In genomic region chr1:195520757-195521156, GRCh38 we compare ENCODE assay signal across 34 cellular contexts.
"Had no signal": no experiment of that assay in that cellular context is flagged by ENCODE, and none has a peak within 500 bp of the region (broad histone marks: within the 10 kb centered on the region; RNA-seq: fewer than 3 reads in every experiment).

No MANE protein-coding gene starts in this region.

- H3K27ac Mint-ChIP-seq: activated B cell treated with CpG ODN at 0.5 μM for 24 hours; activated CD4-positive, alpha-beta memory T cell treated with anti-CD3 and anti-CD28 coated beads for 36 hours; activated naive CD8-positive, alpha-beta T cell treated with anti-CD3 and anti-CD28 coated beads for 36 hours; T-helper 1 cell treated with Interleukin-12 subunit alpha and Interleukin-12 subunit beta and Interleukin-4 antibody, amounts not matched to agents 30 μg/mL and 1 μg/mL, for 36 hours; T-helper 2 cell treated with Interferon-gamma antibody and Interleukin-4, amounts not matched to agents 5 μg/mL and 100 μg/mL, for 36 hours had no signal

- H3K4me2 ChIP-seq: SK-N-SH had no signal

- H3K9me3 Mint-ChIP-seq: T-helper 1 cell treated with Interleukin-12 subunit alpha and Interleukin-12 subunit beta and Interleukin-4 antibody, amounts not matched to agents 30 μg/mL and 1 μg/mL, for 36 hours had no signal

- H3K4me3 ChIP-seq: ascending aorta, cardiac muscle cell, colonic mucosa, MG63, Peyer's patch, SJSA1 had no signal

- H3K27me3 Mint-ChIP-seq: activated B cell treated with CpG ODN at 0.5 μM for 24 hours; activated CD4-positive, alpha-beta memory T cell treated with anti-CD3 and anti-CD28 coated beads for 36 hours; activated naive CD8-positive, alpha-beta T cell treated with anti-CD3 and anti-CD28 coated beads for 36 hours; central memory CD8-positive, alpha-beta T cell had no signal

- H3K9ac ChIP-seq: SK-N-SH had no signal

- H3K27ac ChIP-seq: ascending aorta, cardiac muscle cell, colonic mucosa, Peyer's patch, SJSA1, VCaP had no signal

- H3K4me1 Mint-ChIP-seq: activated B cell treated with CpG ODN at 0.5 μM for 24 hours; activated naive CD8-positive, alpha-beta T cell treated with anti-CD3 and anti-CD28 coated beads for 36 hours; central memory CD8-positive, alpha-beta T cell had no signal

- H3K27me3 ChIP-seq: ascending aorta, cardiac muscle cell, colonic mucosa, MG63, Peyer's patch, SJSA1 had no signal

- H3K4me1 ChIP-seq: ascending aorta, colonic mucosa, Peyer's patch, SJSA1 had no signal

- H3K36me3 Mint-ChIP-seq: activated CD4-positive, alpha-beta memory T cell treated with anti-CD3 and anti-CD28 coated beads for 36 hours; activated naive CD8-positive, alpha-beta T cell treated with anti-CD3 and anti-CD28 coated beads for 36 hours had no signal

- DNase-seq: activated B cell treated with CpG ODN at 0.5 μM for 24 hours; activated CD4-positive, alpha-beta memory T cell treated with anti-CD3 and anti-CD28 coated beads for 36 hours; activated CD4-positive, alpha-beta T cell treated with anti-CD3 and anti-CD28 coated beads for 4 hours; activated CD4-positive, alpha-beta T cell treated with anti-CD3 and anti-CD28 coated beads, Interleukin-2, amount 50 U/mL, for 1 hour; activated CD4-positive, CD25-positive, alpha-beta regulatory T cell treated with anti-CD3 and anti-CD28 coated beads, Interleukin-2, amount 50 U/mL, for 72 hours; activated CD8-positive, alpha-beta memory T cell treated with anti-CD3 and anti-CD28 coated beads, Interleukin-2, amount 50 U/mL, for 4 hours; activated effector memory CD4-positive, alpha-beta T cell treated with anti-CD3 and anti-CD28 coated beads, Interleukin-2, amount 50 U/mL, for 16 hours; activated naive CD4-positive, alpha-beta T cell; activated naive CD4-positive, alpha-beta T cell treated with anti-CD3 and anti-CD28 coated beads, Interleukin-2, amount 50 U/mL, for 16 hours; activated naive CD8-positive, alpha-beta T cell treated with anti-CD3 and anti-CD28 coated beads for 36 hours; activated T-cell treated with anti-CD3 and anti-CD28 coated beads, Interleukin-2, amount 50 U/mL, for 48 hours; amniotic stem cell; colonic mucosa; MG63; MV-4-11; NCI-H1092; NCI-H1436 treated with DMSO at 0.1 percent for 48 hours; NCI-H1694 treated with DMSO at 0.1 percent for 48 hours; NCI-H2029; NCI-H345; NCI-H524 treated with DMSO at 0.1 percent for 48 hours; NK-92 treated with Interleukin-12 subunit alpha and Interleukin-12 subunit beta, amount 100 ng/mL, for 24 hours; PC-3; Peyer's patch; RPMI8226; SHP77 treated with DMSO at 0.1 percent for 48 hours; SK-N-SH had no signal

- H3K4me3 Mint-ChIP-seq: activated B cell treated with CpG ODN at 0.5 μM for 24 hours; activated CD4-positive, alpha-beta memory T cell treated with anti-CD3 and anti-CD28 coated beads for 36 hours; activated naive CD8-positive, alpha-beta T cell treated with anti-CD3 and anti-CD28 coated beads for 36 hours; central memory CD8-positive, alpha-beta T cell; T-helper 1 cell treated with Interleukin-12 subunit alpha and Interleukin-12 subunit beta and Interleukin-4 antibody, amounts not matched to agents 30 μg/mL and 1 μg/mL, for 36 hours; T-helper 2 cell treated with Interferon-gamma antibody and Interleukin-4, amounts not matched to agents 5 μg/mL and 100 μg/mL, for 36 hours had no signal

- H3K9me3 ChIP-seq: ascending aorta, colonic mucosa, MG63, Peyer's patch, SJSA1, SK-N-SH had no signal

- ATAC-seq: PC-3 had no signal

- H3K36me3 ChIP-seq: ascending aorta, cardiac muscle cell, colonic mucosa, MG63, Peyer's patch, SJSA1 had no signal
